In the genomic region with DNA sequence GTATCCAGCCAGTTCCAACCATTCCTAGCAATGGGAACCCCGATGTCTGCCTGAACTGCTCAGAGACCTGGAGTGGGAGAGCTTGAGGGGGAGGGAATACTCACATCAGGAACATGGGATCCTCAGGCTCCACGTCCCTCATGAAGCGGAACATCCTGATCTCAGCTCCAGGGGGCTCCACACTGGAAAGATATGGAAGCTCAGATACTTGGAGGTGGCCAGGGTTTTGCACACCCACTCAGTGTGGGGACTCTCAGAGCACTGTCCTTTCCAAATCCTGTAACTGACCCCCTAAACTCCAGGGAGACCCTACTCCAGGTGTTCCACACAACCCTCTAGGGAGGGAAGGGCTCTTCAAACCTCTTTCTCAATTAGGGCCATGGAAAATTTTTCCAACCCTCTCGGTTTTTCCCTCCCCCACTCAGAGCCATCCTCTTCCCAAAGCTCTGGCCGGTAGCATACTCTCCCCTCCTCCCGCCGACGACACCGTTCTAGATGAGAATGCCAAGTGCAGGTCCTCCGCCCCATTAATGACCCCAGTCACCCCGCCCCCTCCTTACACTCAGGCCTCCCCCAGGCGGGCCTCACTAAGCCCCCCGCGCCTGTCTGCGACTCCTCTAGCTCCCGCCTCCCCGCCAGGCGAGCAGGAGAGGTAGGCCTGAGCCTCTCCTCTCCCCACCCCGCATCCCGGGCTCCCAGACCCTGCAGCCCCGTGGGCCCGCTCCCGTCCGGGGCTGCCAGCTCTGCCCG, we compare ENCODE assay signal across 8 cellular contexts. TPM values are rescaled to one million over a fixed set of nuclear protein-coding genes. Genes with fewer than 3 reads are reported as not detected.
DNase-seq lines count a peak whose midpoint lies in the region; ATAC-seq and TF ChIP-seq lines count a peak whose summit lies in the region.

No MANE protein-coding gene starts in this region.

- ATAC-seq in gastroesophageal sphincter: no peak
- no peak for ATAC-seq in HG02852 (IDR thresholded peaks at IDR 0.05; ENCODE audit: unreplicated experiment)

- peaks cover 0 to 47% of the 10 kb centered on the region in 2 donors for H3K36me3 ChIP-seq in gastroesophageal sphincter

- TF ChIP-seq CTCF in LNCaP clone FGC (IDR thresholded peaks at IDR 0.05; ENCODE audit: control insufficient read depth, extremely low read depth, insufficient read depth) (peak; percentile 37), gastroesophageal sphincter (IDR thresholded peaks at IDR 0.05) (peak in 3 of 4 experiments; percentile 23 to 36 (median 28)), osteocyte (IDR thresholded peaks at IDR 0.05) (peak; percentile 57)

- TF ChIP-seq POLR2A in gastroesophageal sphincter (IDR thresholded peaks at IDR 0.05): no peak

- no peaks in the 10 kb centered on the region for H3K9me3 Mint-ChIP-seq in activated T-helper 1 cell treated with anti-CD3 and anti-CD28 coated beads, Interleukin-12 subunit alpha, Interleukin-12 subunit beta, Interleukin-2, Interleukin-4 antibody, amounts not matched to agents 30 ng/mL and 10 ng/mL and 1 ng/mL, durations not matched to agents 14 hours and 24 hours and 36 hours
- H3K9me3 Mint-ChIP-seq in osteocyte (ENCODE audit: unreplicated experiment): no peaks in the 10 kb centered on the region

- peak overlapping the region; percentile 89 for H3K27ac Mint-ChIP-seq in activated T-helper 1 cell treated with anti-CD3 and anti-CD28 coated beads, Interleukin-12 subunit alpha, Interleukin-12 subunit beta, Interleukin-2, Interleukin-4 antibody, amounts not matched to agents 30 ng/mL and 10 ng/mL and 1 ng/mL, durations not matched to agents 14 hours and 24 hours and 36 hours
- peak overlapping the region; percentile 99 for H3K27ac Mint-ChIP-seq in osteocyte (ENCODE audit: unreplicated experiment)

- peaks cover 0 to 44% (median 10%) of the 10 kb centered on the region in 3 donors for H3K4me1 ChIP-seq in gastroesophageal sphincter

- peak overlapping the region; percentile 94 for H3K4me3 Mint-ChIP-seq in activated T-helper 1 cell treated with anti-CD3 and anti-CD28 coated beads, Interleukin-12 subunit alpha, Interleukin-12 subunit beta, Interleukin-2, Interleukin-4 antibody, amounts not matched to agents 30 ng/mL and 10 ng/mL and 1 ng/mL, durations not matched to agents 14 hours and 24 hours and 36 hours
- peak overlapping the region; percentile 95 for H3K4me3 Mint-ChIP-seq in osteocyte (ENCODE audit: unreplicated experiment)

- no peaks in the 10 kb centered on the region for H3K27me3 Mint-ChIP-seq in activated T-helper 1 cell treated with anti-CD3 and anti-CD28 coated beads, Interleukin-12 subunit alpha, Interleukin-12 subunit beta, Interleukin-2, Interleukin-4 antibody, amounts not matched to agents 30 ng/mL and 10 ng/mL and 1 ng/mL, durations not matched to agents 14 hours and 24 hours and 36 hours (ENCODE audit: insufficient read depth)
- H3K27me3 Mint-ChIP-seq in osteocyte (ENCODE audit: unreplicated experiment): no peaks in the 10 kb centered on the region

- peaks cover 36% of the 10 kb centered on the region for H3K36me3 Mint-ChIP-seq in activated T-helper 1 cell treated with anti-CD3 and anti-CD28 coated beads, Interleukin-12 subunit alpha, Interleukin-12 subunit beta, Interleukin-2, Interleukin-4 antibody, amounts not matched to agents 30 ng/mL and 10 ng/mL and 1 ng/mL, durations not matched to agents 14 hours and 24 hours and 36 hours (ENCODE audit: low read depth)
- H3K36me3 Mint-ChIP-seq in osteocyte (ENCODE audit: unreplicated experiment): peaks cover 26% of the 10 kb centered on the region

- TF ChIP-seq EP300 in gastroesophageal sphincter (IDR thresholded peaks at IDR 0.05): no peak

- H3K4me3 ChIP-seq in LNCaP clone FGC (ENCODE audit: low read depth, low read length) (peak overlapping the region; percentile 65), gastroesophageal sphincter (peak overlapping the region; percentile 80 to 96)

- no peaks in the 10 kb centered on the region for H3K27me3 ChIP-seq in gastroesophageal sphincter

- DNase-seq in DMS53 (lab: John Stamatoyannopoulos, UW) (peak; percentile 85), DMS53 treated with DMSO at 0.1 percent for 48 hours (lab: John Stamatoyannopoulos, UW; ENCODE audit: unreplicated experiment) (no peak), LNCaP clone FGC (ENCODE audit: low read depth) (no peak), osteocyte (ENCODE audit: extremely low spot score, unreplicated experiment) (no peak), NCI-H2107 treated with DMSO at 0.1 percent for 48 hours (lab: John Stamatoyannopoulos, UW; ENCODE audit: unreplicated experiment) (no peak)
- DNase-seq in activated T-helper 1 cell treated with anti-CD3 and anti-CD28 coated beads, Interleukin-12 subunit alpha, Interleukin-12 subunit beta, Interleukin-2, Interleukin-4 antibody, amounts not matched to agents 30 ng/mL and 10 ng/mL and 1 ng/mL, durations not matched to agents 14 hours and 24 hours and 36 hours (ENCODE audit: low spot score): no peak

- 4 to 5% methylated on average over 4 to 9 of the region's 25 CpGs for WGBS in gastroesophageal sphincter (ENCODE audit: low coverage in 1 of 2), 2 donors

- no peaks in the 10 kb centered on the region for H3K9me3 ChIP-seq in gastroesophageal sphincter

- peaks cover 32% of the 10 kb centered on the region for H3K4me1 Mint-ChIP-seq in activated T-helper 1 cell treated with anti-CD3 and anti-CD28 coated beads, Interleukin-12 subunit alpha, Interleukin-12 subunit beta, Interleukin-2, Interleukin-4 antibody, amounts not matched to agents 30 ng/mL and 10 ng/mL and 1 ng/mL, durations not matched to agents 14 hours and 24 hours and 36 hours (ENCODE audit: low read depth)
- peaks cover 19% of the 10 kb centered on the region for H3K4me1 Mint-ChIP-seq in osteocyte (ENCODE audit: unreplicated experiment)

- intact Hi-C loops in activated T-helper 1 cell treated with anti-CD3 and anti-CD28 coated beads, Interleukin-12 subunit alpha, Interleukin-12 subunit beta, Interleukin-2, Interleukin-4 antibody, amounts not matched to agents 30 ng/mL and 10 ng/mL and 1 ng/mL, durations not matched to agents 14 hours and 24 hours and 36 hours (cut with micrococcal nuclease): no loop called here

- H3K27ac ChIP-seq in gastroesophageal sphincter: peak overlapping the region; percentile 94 to 99 (median 96)

RNA-seq across cellular contexts. Expression of a gene that starts 0.6 kb away (rescaled TPM):
- total RNA-seq in activated T-helper 1 cell treated with anti-CD3 and anti-CD28 coated beads, Interleukin-12 subunit alpha, Interleukin-12 subunit beta, Interleukin-2, Interleukin-4 antibody, amounts not matched to agents 30 ng/mL and 10 ng/mL and 1 ng/mL, durations not matched to agents 14 hours and 24 hours and 36 hours: 159 and 161 TPM in 2 replicates
- total RNA-seq in gastroesophageal sphincter: 100 to 1,000 TPM; 140 to 290 (median 216) TPM
- total RNA-seq in osteocyte: 141 and 162 TPM in 2 replicates

RNA-seq across cellular contexts. Expression of a gene that starts 13.8 kb away (rescaled TPM):
- total RNA-seq in activated T-helper 1 cell treated with anti-CD3 and anti-CD28 coated beads, Interleukin-12 subunit alpha, Interleukin-12 subunit beta, Interleukin-2, Interleukin-4 antibody, amounts not matched to agents 30 ng/mL and 10 ng/mL and 1 ng/mL, durations not matched to agents 14 hours and 24 hours and 36 hours: 247 and 262 TPM in 2 replicates
- 100 to 1,000 TPM; 259 to 516 (median 325) TPM for total RNA-seq in gastroesophageal sphincter
- total RNA-seq in osteocyte: 501 and 554 TPM in 2 replicates

RNA-seq across cellular contexts. Expression of a gene that starts 20.0 kb away (rescaled TPM):
- total RNA-seq in activated T-helper 1 cell treated with anti-CD3 and anti-CD28 coated beads, Interleukin-12 subunit alpha, Interleukin-12 subunit beta, Interleukin-2, Interleukin-4 antibody, amounts not matched to agents 30 ng/mL and 10 ng/mL and 1 ng/mL, durations not matched to agents 14 hours and 24 hours and 36 hours: 268 and 275 TPM in 2 replicates
- total RNA-seq in gastroesophageal sphincter (1 to 10 TPM in 3 of 4 donors, under 1 TPM in 1; 0.30 to 3.0 (median 1.9) TPM), osteocyte (1.1 and 2.5 TPM in 2 replicates)

RNA-seq across cellular contexts. Expression of a gene that starts 28.5 kb away (rescaled TPM):
- total RNA-seq in activated T-helper 1 cell treated with anti-CD3 and anti-CD28 coated beads, Interleukin-12 subunit alpha, Interleukin-12 subunit beta, Interleukin-2, Interleukin-4 antibody, amounts not matched to agents 30 ng/mL and 10 ng/mL and 1 ng/mL, durations not matched to agents 14 hours and 24 hours and 36 hours: 34.6 and 36.2 TPM in 2 replicates
- 10 to 100 TPM; 54.4 to 69.5 (median 55.4) TPM for total RNA-seq in gastroesophageal sphincter
- 61.4 and 73.0 TPM in 2 replicates for total RNA-seq in osteocyte

RNA-seq across cellular contexts. Expression of a gene that starts 37.0 kb away (rescaled TPM):
- total RNA-seq in activated T-helper 1 cell treated with anti-CD3 and anti-CD28 coated beads, Interleukin-12 subunit alpha, Interleukin-12 subunit beta, Interleukin-2, Interleukin-4 antibody, amounts not matched to agents 30 ng/mL and 10 ng/mL and 1 ng/mL, durations not matched to agents 14 hours and 24 hours and 36 hours: 311 TPM in 2 replicates
- total RNA-seq in gastroesophageal sphincter: 10 to 100 TPM in 2 of 4 donors, 1 to 10 TPM in 2; 2.6 to 15.2 (median 9.1) TPM
- 0.60 and 0.62 TPM in 2 replicates for total RNA-seq in osteocyte

Comparison
In these comparisons a context has a peak if more than half of its experiments do, and no peak if none do; other contexts are left out.
1. RNA of a gene that starts 20.0 kb away (total RNA-seq): 268 to 275 TPM in activated T-helper 1 cell treated with anti-CD3 and anti-CD28 coated beads, Interleukin-12 subunit alpha, Interleukin-12 subunit beta, Interleukin-2, Interleukin-4 antibody, amounts not matched to agents 30 ng/mL and 10 ng/mL and 1 ng/mL, durations not matched to agents 14 hours and 24 hours and 36 hours; 0.30 to 3.0 TPM in gastroesophageal sphincter and 1.1 to 2.5 TPM in osteocyte; every median in the first group is over 10 times any median in the second.
2. Peak in every context shown above with its lines, with median percentiles within 50 percentile points of each other: CTCF ChIP-seq.